In genomic region chr2:218959761-218960195, GRCh38 we compare ENCODE assay signal across 10 cellular contexts. TPM values are rescaled to one million over a fixed set of nuclear protein-coding genes. Genes with fewer than 3 reads are reported as not detected.
DNase-seq lines count a peak whose midpoint lies in the region; ATAC-seq and TF ChIP-seq lines count a peak whose summit lies in the region.
"Had no signal": no experiment of that assay in that cellular context is flagged by ENCODE, and none has a peak within 500 bp of the region (broad histone marks: within the 10 kb centered on the region; RNA-seq: fewer than 3 reads in every experiment).

No MANE protein-coding gene starts in this region.

- peaks cover 76% of the 10 kb centered on the region for H3K27me3 ChIP-seq in kidney epithelial cell (ENCODE audit: control insufficient read depth, insufficient read depth, low read length)
- peaks cover 79% of the 10 kb centered on the region for H3K27me3 ChIP-seq in upper lobe of right lung

- H3K27ac Mint-ChIP-seq in immature natural killer cell: no peak overlapping the region
- H3K27ac Mint-ChIP-seq: dendritic cell treated with granulocyte-macrophage colony-stimulating factor and Interleukin-4, amounts not matched to agents 40 ng/mL and 50 ng/mL, for 4 days had no signal

- intact Hi-C loops in cardiac septum (cut with DNase I) (no loop called here), Right ventricle myocardium superior (cut with DNase I) (no loop called here), upper lobe of right lung (cut with DNase I) (no loop called here)

- no peak overlapping the region for H3K27ac ChIP-seq in upper lobe of right lung

- peaks cover 5 to 19% of the 10 kb centered on the region in 2 donors for H3K4me1 Mint-ChIP-seq in immature natural killer cell

- peaks cover 0 to 9% (median 2%) of the 10 kb centered on the region in 6 donors for H3K9me3 Mint-ChIP-seq in immature natural killer cell
- H3K9me3 Mint-ChIP-seq: dendritic cell treated with granulocyte-macrophage colony-stimulating factor and Interleukin-4, amounts not matched to agents 40 ng/mL and 50 ng/mL, for 4 days had no signal

- H3K9me3 ChIP-seq in upper lobe of right lung: no peaks in the 10 kb centered on the region

- H3K27me3 Mint-ChIP-seq in immature natural killer cell (ENCODE audit: low read depth in 3 of 3): peaks cover 23 to 37% (median 30%) of the 10 kb centered on the region in 3 donors

- no peak overlapping the region for H3K4me3 Mint-ChIP-seq in immature natural killer cell
- H3K4me3 Mint-ChIP-seq: dendritic cell treated with granulocyte-macrophage colony-stimulating factor and Interleukin-4, amounts not matched to agents 40 ng/mL and 50 ng/mL, for 4 days had no signal

- peaks cover 0 to 3% (median 0%) of the 10 kb centered on the region in 3 donors for H3K36me3 Mint-ChIP-seq in immature natural killer cell

- TF ChIP-seq CTCF in WI38 (IDR thresholded peaks at IDR 0.05; ENCODE audit: low read depth, low read length) (no peak), kidney epithelial cell (IDR thresholded peaks at IDR 0.05; ENCODE audit: insufficient read depth, low read length, poor library complexity, severe bottlenecking) (no peak), upper lobe of right lung (IDR thresholded peaks at IDR 0.05) (no peak)

- H3K36me3 ChIP-seq in kidney epithelial cell (ENCODE audit: control insufficient read depth, insufficient read depth, low read length) (no peaks in the 10 kb centered on the region), upper lobe of right lung (no peaks in the 10 kb centered on the region)

- H3K4me3 ChIP-seq in WI38 (ENCODE audit: low read depth, low read length): peak overlapping the region; percentile 16; the same call in 1 of the 2 replicates
- H3K4me3 ChIP-seq in kidney epithelial cell (ENCODE audit: low read depth, low read length): peak overlapping the region; percentile 20
- H3K4me3 ChIP-seq in upper lobe of right lung: peak overlapping the region; percentile 23

- H3K4me1 ChIP-seq in upper lobe of right lung: peaks cover 3% of the 10 kb centered on the region

- DNase-seq in cardiac septum (ENCODE audit: low spot score) (peak; percentile 49), Right ventricle myocardium superior (no peak), kidney epithelial cell (ENCODE audit: low read depth) (no peak), upper lobe of right lung (no peak), NCI-H1417 (lab: John Stamatoyannopoulos, UW) (no peak), hippocampal formation (lab: John Stamatoyannopoulos, UW) (no peak), immature natural killer cell (no peak)
- DNase-seq: T1000 had no signal

- ATAC-seq in Right ventricle myocardium superior (ENCODE audit: poor library complexity) (no peak), upper lobe of right lung (no peak)

RNA-seq across cellular contexts. Expression of gene CDK5R2, which starts 0.3 kb away (rescaled TPM):
- total RNA-seq in cardiac septum (not detected), Right ventricle myocardium superior (not detected), kidney epithelial cell (0.14 and 0.21 TPM in 2 replicates), upper lobe of right lung (not detected)
- polyA plus RNA-seq in immature natural killer cell: not detected

RNA-seq across cellular contexts. Expression of gene FEV, which starts 25.2 kb away (rescaled TPM):
- total RNA-seq in cardiac septum (not detected), Right ventricle myocardium superior (not detected), kidney epithelial cell (not detected in 2 replicates), upper lobe of right lung (not detected)
- polyA plus RNA-seq in immature natural killer cell: not detected

RNA-seq across cellular contexts. Expression of gene CRYBA2, which starts 33.4 kb away (rescaled TPM):
- total RNA-seq in cardiac septum (not detected), Right ventricle myocardium superior (not detected), kidney epithelial cell (not detected in 2 replicates), upper lobe of right lung (not detected)
- not detected for polyA plus RNA-seq in immature natural killer cell
